12 cellular contexts compared by ENCODE assay signal in genomic region chr6:160069459-160069858, GRCh38. TPM values are rescaled to one million over a fixed set of nuclear protein-coding genes. Genes with fewer than 3 reads are reported as not detected.
A peak's percentile ranks its signal among the peaks of the same experiment; 100 is the strongest.
DNase-seq lines count a peak whose midpoint lies in the region; ATAC-seq and TF ChIP-seq lines count a peak whose summit lies in the region.
"Had no signal": no experiment of that assay in that cellular context is flagged by ENCODE, and none has a peak within 500 bp of the region (broad histone marks: within the 10 kb centered on the region; RNA-seq: fewer than 3 reads in every experiment).

No MANE protein-coding gene starts in this region.

- H3K79me2 ChIP-seq in OCI-LY3 (ENCODE audit: low read length) (no peaks in the 10 kb centered on the region), smooth muscle cell (ENCODE audit: low read depth) (no peaks in the 10 kb centered on the region)

- H3K9ac ChIP-seq in OCI-LY3 (ENCODE audit: low read length) (no peak overlapping the region), smooth muscle cell (ENCODE audit: low read depth) (no peak overlapping the region)

- no peak for TF ChIP-seq CTCF in OCI-LY3 (IDR thresholded peaks at IDR 0.05; ENCODE audit: low read depth, low read length)
- no peak for TF ChIP-seq CTCF in smooth muscle cell (IDR thresholded peaks at IDR 0.05; ENCODE audit: borderline replicate concordance, insufficient read depth, poor library complexity, severe bottlenecking)
- no peak for TF ChIP-seq CTCF in vagina (IDR thresholded peaks at IDR 0.05)

- peak overlapping the region; percentile 69 for H3K4me2 ChIP-seq in OCI-LY3 (ENCODE audit: low read length)
- no peak overlapping the region for H3K4me2 ChIP-seq in smooth muscle cell

- peak; percentile 10 for ATAC-seq in GM18909 (IDR thresholded peaks at IDR 0.05; ENCODE audit: poor library complexity, unreplicated experiment)
- ATAC-seq in HG02759 (IDR thresholded peaks at IDR 0.05; ENCODE audit: unreplicated experiment) = peak; percentile 19

- peaks cover 14 to 92% (median 47%) of the 10 kb centered on the region in 3 donors for H3K36me3 Mint-ChIP-seq in CD8-positive, alpha-beta memory T cell

- H3K4me3 ChIP-seq in CD8-positive, alpha-beta memory T cell (ENCODE audit: low read length) = no peak overlapping the region
- H3K4me3 ChIP-seq in OCI-LY3 (ENCODE audit: low read length) = no peak overlapping the region
- no peak overlapping the region for H3K4me3 ChIP-seq in smooth muscle cell
- no peak overlapping the region for H3K4me3 ChIP-seq in vagina

- H3K4me1 ChIP-seq in CD8-positive, alpha-beta memory T cell (ENCODE audit: insufficient read depth, low read length) = peaks cover 20% of the 10 kb centered on the region
- H3K4me1 ChIP-seq in OCI-LY3 (ENCODE audit: low read length) (peaks cover 17% of the 10 kb centered on the region), smooth muscle cell (ENCODE audit: low read depth) (no peaks in the 10 kb centered on the region), vagina (no peaks in the 10 kb centered on the region)

- H3K27me3 Mint-ChIP-seq in CD8-positive, alpha-beta memory T cell = no peaks in the 10 kb centered on the region
- H3K27me3 Mint-ChIP-seq: CD4-positive, alpha-beta T cell had no signal

- CTCF ChIA-PET in CD8-positive, alpha-beta memory T cell (lab: Charles Lee) = interaction anchor here (1.0 kb wide), 1 partner anchor 465 kb away, joined by 3 read pairs; no protein-coding TSS in a partner anchor

- TF ChIP-seq POLR2A in vagina (IDR thresholded peaks at IDR 0.05) = no peak

- 96% methylated on average over 7 of the region's 7 CpGs for WGBS in smooth muscle cell (ENCODE audit: low lambda C conversion rate)

- H2AFZ ChIP-seq in OCI-LY3 (ENCODE audit: low read depth, low read length) = no peak overlapping the region
- H2AFZ ChIP-seq in smooth muscle cell (ENCODE audit: low read depth) = no peak overlapping the region

- no peak overlapping the region for H3K27ac ChIP-seq in CD8-positive, alpha-beta memory T cell (ENCODE audit: low read depth, low read length)
- no peak overlapping the region for H3K27ac ChIP-seq in OCI-LY3 (ENCODE audit: low read length)
- H3K27ac ChIP-seq in smooth muscle cell (ENCODE audit: low read depth) = no peak overlapping the region
- no peak overlapping the region for H3K27ac ChIP-seq in vagina
- H3K27ac ChIP-seq: HL-60 had no signal

- peaks cover 35 to 52% (median 36%) of the 10 kb centered on the region in 3 donors for H3K4me1 Mint-ChIP-seq in CD8-positive, alpha-beta memory T cell

- H3K27me3 ChIP-seq in CD8-positive, alpha-beta memory T cell (ENCODE audit: insufficient read depth, low read length, poor library complexity, severe bottlenecking) = no peaks in the 10 kb centered on the region
- H3K27me3 ChIP-seq in OCI-LY3 (ENCODE audit: low read depth, low read length) (no peaks in the 10 kb centered on the region), smooth muscle cell (ENCODE audit: low read depth) (no peaks in the 10 kb centered on the region), vagina (no peaks in the 10 kb centered on the region)

- H3K9me3 ChIP-seq in CD8-positive, alpha-beta memory T cell (ENCODE audit: low read length) = no peaks in the 10 kb centered on the region
- H3K9me3 ChIP-seq in OCI-LY3 (ENCODE audit: insufficient read depth, low read length) = no peaks in the 10 kb centered on the region
- H3K9me3 ChIP-seq in smooth muscle cell (replicated peaks; ENCODE audit: low read depth) = no peaks in the 10 kb centered on the region
- H3K9me3 ChIP-seq in vagina = no peaks in the 10 kb centered on the region

- peak overlapping the region in 2 of 8 donors; percentile 55 to 66 for H3K27ac Mint-ChIP-seq in CD8-positive, alpha-beta memory T cell
- H3K27ac Mint-ChIP-seq: CD4-positive, alpha-beta T cell had no signal

- intact Hi-C loops in vagina (cut with DNase I) = no loop called here

- POLR2A ChIA-PET in CD8-positive, alpha-beta memory T cell (lab: Charles Lee) = no interaction called here

- H3K9me3 Mint-ChIP-seq in CD8-positive, alpha-beta memory T cell = no peaks in the 10 kb centered on the region
- H3K9me3 Mint-ChIP-seq: CD4-positive, alpha-beta T cell had no signal

- no peak for DNase-seq in CD8-positive, alpha-beta memory T cell
- DNase-seq in smooth muscle cell (lab: John Stamatoyannopoulos, UW; ENCODE audit: unreplicated experiment) (no peak), CD1c-positive myeloid dendritic cell (ENCODE audit: extremely low spot score) (no peak), vagina (ENCODE audit: extremely low spot score in 2 of 2) (no peak)
- no peak for DNase-seq in activated effector memory CD4-positive, alpha-beta T cell treated with Interleukin-2 at 50 U/mL for 16 hours
- DNase-seq: NCI-H226, SHP77 had no signal

- H4K20me1 ChIP-seq in OCI-LY3 (ENCODE audit: insufficient read depth, low read length) = peaks cover 24% of the 10 kb centered on the region
- no peaks in the 10 kb centered on the region for H4K20me1 ChIP-seq in smooth muscle cell (ENCODE audit: low read depth)

- H3F3A ChIP-seq in smooth muscle cell (ENCODE audit: low read depth) = no peaks in the 10 kb centered on the region

- H3K4me3 Mint-ChIP-seq in CD8-positive, alpha-beta memory T cell = peak overlapping the region in 6 of 7 donors; percentile 42 to 83 (median 62)

- peaks cover 53% of the 10 kb centered on the region for H3K36me3 ChIP-seq in CD8-positive, alpha-beta memory T cell (ENCODE audit: insufficient read depth, low read length)
- H3K36me3 ChIP-seq in OCI-LY3 (replicated peaks; ENCODE audit: low read depth, low read length) = peaks cover 30% of the 10 kb centered on the region
- no peaks in the 10 kb centered on the region for H3K36me3 ChIP-seq in smooth muscle cell (ENCODE audit: low read depth)
- peaks cover 0 to 77% of the 10 kb centered on the region in 2 donors for H3K36me3 ChIP-seq in vagina

RNA-seq across cellular contexts. Expression of gene SLC22A1, which starts 52.2 kb away (rescaled TPM):
- under 1 TPM; 0.22 to 0.49 TPM for total RNA-seq in CD8-positive, alpha-beta memory T cell
- polyA plus RNA-seq in CD8-positive, alpha-beta memory T cell = 0.13 TPM
- total RNA-seq in smooth muscle cell (0.04 and 1.4 TPM in 2 replicates), vagina (1.2 TPM)
- polyA plus RNA-seq in smooth muscle cell = 1.5 and 1.6 TPM in 2 replicates
